1 cellular context compared by ENCODE assay signal in genomic region chr2:144711084-144711483, GRCh38.
TF ChIP-seq lines count a peak whose summit lies in the region.

No MANE protein-coding gene starts in this region.

TF ChIP-seq in GM23338, 12 proteins besides CTCF, POLR2A, EP300 and RAD21 (continued from another document):
- TF ChIP-seq REST (IDR thresholded peaks at IDR 0.05; ENCODE audit: unreplicated experiment): no peak
- no peak for TF ChIP-seq EZH2 (IDR thresholded peaks at IDR 0.05; ENCODE audit: low read depth, unreplicated experiment)
- TF ChIP-seq ZNF462 (CRISPR knock-in tag; IDR thresholded peaks at IDR 0.05): no peak
- no peak for TF ChIP-seq JUNB (IDR thresholded peaks at IDR 0.05; ENCODE audit: unreplicated experiment)
- TF ChIP-seq ZNF331 (CRISPR knock-in tag; IDR thresholded peaks at IDR 0.05; ENCODE audit: low read depth): no peak
- no peak for TF ChIP-seq NANOG (IDR thresholded peaks at IDR 0.05; ENCODE audit: borderline replicate concordance)
- TF ChIP-seq STAT1 (IDR thresholded peaks at IDR 0.05; ENCODE audit: unreplicated experiment): no peak
- TF ChIP-seq ETS1 (IDR thresholded peaks at IDR 0.05): no peak
- no peak for TF ChIP-seq CREB1 (CRISPR knock-in tag; IDR thresholded peaks at IDR 0.05; ENCODE audit: low read depth)
